In the genomic region with DNA sequence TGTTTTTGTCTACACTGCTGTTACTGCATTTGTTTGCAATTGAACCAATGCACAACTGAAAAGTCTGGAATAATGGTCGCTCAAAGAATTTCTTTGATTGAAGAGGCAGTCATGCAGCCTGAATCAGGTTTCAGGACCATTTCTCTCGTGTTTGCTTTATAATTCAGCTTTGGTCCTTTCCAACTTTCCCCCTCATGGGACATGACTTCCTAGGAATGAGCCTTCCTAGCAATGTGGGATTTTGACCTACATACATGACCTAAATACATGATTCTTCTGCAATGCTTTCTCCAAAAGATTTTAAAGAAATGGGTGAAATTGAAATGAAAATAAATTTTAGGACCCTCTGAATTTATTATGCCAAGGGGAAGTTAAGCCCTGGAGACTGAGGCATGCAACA, we compare ENCODE assay signal across 29 cellular contexts.
"Had no signal": no experiment of that assay in that cellular context is flagged by ENCODE, and none has a peak within 500 bp of the region (broad histone marks: within the 10 kb centered on the region; RNA-seq: fewer than 3 reads in every experiment).

No MANE protein-coding gene starts in this region.

- H3K4me1 ChIP-seq: pancreas, psoas muscle, right lobe of liver, testis, thyroid gland, vagina had no signal

- H3K9me3 ChIP-seq: pancreas, psoas muscle, right lobe of liver, testis, thyroid gland, upper lobe of left lung, vagina had no signal

- H3K27me3 ChIP-seq: pancreas, right lobe of liver, stomach, testis, thyroid gland, transverse colon, upper lobe of left lung, vagina had no signal

- DNase-seq: heart left ventricle; hippocampal formation; kidney glomerular epithelial cell; left cardiac atrium; midbrain; naive thymus-derived CD4-positive, alpha-beta T cell; nucleus accumbens; pancreas; posterior cingulate gyrus; psoas muscle; right lobe of liver; stimulated activated CD4-positive, alpha-beta T cell treated with anti-CD3 and anti-CD28 coated beads, Interleukin-12 subunit alpha, Interleukin-12 subunit beta, amount 100 ng/mL, for 4 hours; stimulated activated CD4-positive, alpha-beta T cell treated with anti-CD3 and anti-CD28 coated beads, Interleukin-15, amount 100 ng/mL, for 24 hours; stimulated activated CD4-positive, alpha-beta T cell treated with anti-CD3 and anti-CD28 coated beads, Interleukin-2, amount 100 ng/mL, for 24 hours; stimulated activated CD4-positive, alpha-beta T cell treated with anti-CD3 and anti-CD28 coated beads, Interleukin-4, amount 100 ng/mL, for 1 hour; stimulated activated naive B cell treated with anti-CD40 and anti-IgM and Interleukin-4, amounts not matched to agents 10 μg/mL and 1 μg/mL and 100 μg/mL, for 72 hours; stimulated activated naive CD8-positive, alpha-beta T cell treated with anti-CD3 and anti-CD28 coated beads, Interleukin-15, Interleukin-2, amounts not matched to agents 100 U/mL and 50 U/mL, for 24 hours; stomach; testis; thyroid gland; upper lobe of left lung had no signal

- H3K9me3 Mint-ChIP-seq: natural killer cell treated with Interleukin-12 subunit alpha and Interleukin-12 subunit beta and Interleukin-15 and Interleukin-18, amount 100 ng/mL, for 72 hours had no signal

- ATAC-seq: left cardiac atrium; left lobe of liver; naive thymus-derived CD4-positive, alpha-beta T cell; natural killer cell treated with Interleukin-12 subunit alpha and Interleukin-12 subunit beta and Interleukin-15 and Interleukin-18, amount 100 ng/mL, for 72 hours; pancreas; psoas muscle; right lobe of liver; stimulated activated naive B cell treated with anti-CD40 and anti-IgM and Interleukin-4, amounts not matched to agents 10 μg/mL and 1 μg/mL and 100 μg/mL, for 72 hours; stimulated activated naive CD8-positive, alpha-beta T cell treated with anti-CD3 and anti-CD28 coated beads, Interleukin-15, Interleukin-2, amounts not matched to agents 100 U/mL and 50 U/mL, for 24 hours had no signal

- H3K4me1 Mint-ChIP-seq: neural crest cell had no signal

- H3K4me3 ChIP-seq: heart left ventricle, lung, mucosa of descending colon, pancreas, psoas muscle, right lobe of liver, skin epidermis, stomach, testis, thyroid gland, transverse colon, upper lobe of left lung, vagina had no signal

- H3K27ac ChIP-seq: pancreas, psoas muscle, right lobe of liver, skin epidermis, stomach, testis, thyroid gland, upper lobe of left lung, vagina had no signal

- H3K27ac Mint-ChIP-seq: naive thymus-derived CD4-positive, alpha-beta T cell; natural killer cell treated with Interleukin-12 subunit alpha and Interleukin-12 subunit beta and Interleukin-15 and Interleukin-18, amount 100 ng/mL, for 72 hours; stimulated activated naive B cell treated with anti-CD40 and anti-IgM and Interleukin-4, amounts not matched to agents 10 μg/mL and 1 μg/mL and 100 μg/mL, for 72 hours had no signal

- H3K4me3 Mint-ChIP-seq: naive thymus-derived CD4-positive, alpha-beta T cell; natural killer cell treated with Interleukin-12 subunit alpha and Interleukin-12 subunit beta and Interleukin-15 and Interleukin-18, amount 100 ng/mL, for 72 hours; neural crest cell; stimulated activated naive B cell treated with anti-CD40 and anti-IgM and Interleukin-4, amounts not matched to agents 10 μg/mL and 1 μg/mL and 100 μg/mL, for 72 hours had no signal

- H3K36me3 ChIP-seq: heart left ventricle, pancreas, right lobe of liver, stomach, thyroid gland, transverse colon, upper lobe of left lung, vagina had no signal
